1 cellular context compared by ENCODE assay signal in the genomic region with DNA sequence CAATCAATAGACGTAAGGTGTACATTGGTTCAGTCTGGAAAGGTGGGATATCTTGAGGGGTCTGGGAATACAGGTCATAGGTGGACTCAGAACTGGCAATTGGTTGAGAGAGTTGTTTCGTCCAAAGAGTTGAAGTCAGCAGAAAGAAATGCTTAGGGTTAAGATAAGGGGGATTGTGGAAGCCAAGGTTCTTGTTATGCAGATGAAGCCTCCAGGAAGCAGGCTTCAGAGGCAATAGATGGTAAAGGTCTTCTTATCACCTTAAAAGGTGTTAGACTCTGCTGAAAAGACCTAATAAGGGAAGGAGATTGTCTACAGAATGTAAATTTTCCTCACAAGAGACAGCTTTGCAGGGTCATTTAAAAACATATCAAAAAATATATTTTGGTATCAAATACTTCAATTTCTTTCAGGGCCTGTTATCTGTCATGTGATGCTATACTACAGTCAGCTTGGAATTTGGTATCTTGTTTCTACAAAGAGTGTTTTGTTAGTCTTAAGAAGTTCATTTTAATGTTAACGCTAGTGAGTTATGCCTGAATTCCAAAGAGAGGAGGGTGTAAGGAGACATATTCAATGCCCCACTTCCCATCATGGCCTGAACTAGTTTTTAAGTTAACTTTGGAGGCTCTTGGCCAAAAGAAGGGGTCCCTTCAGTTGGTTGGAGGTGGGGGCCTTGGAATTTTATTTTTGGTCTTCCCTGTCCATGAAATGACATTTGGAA.
A peak's percentile ranks its signal among the peaks of the same experiment; 100 is the strongest.
TF ChIP-seq lines count a peak whose summit lies in the region.

No MANE protein-coding gene starts in this region.

TF ChIP-seq in GM23338, 12 proteins besides CTCF, POLR2A, EP300 and RAD21 (continued from another document):
- TF ChIP-seq, protein P1, sequence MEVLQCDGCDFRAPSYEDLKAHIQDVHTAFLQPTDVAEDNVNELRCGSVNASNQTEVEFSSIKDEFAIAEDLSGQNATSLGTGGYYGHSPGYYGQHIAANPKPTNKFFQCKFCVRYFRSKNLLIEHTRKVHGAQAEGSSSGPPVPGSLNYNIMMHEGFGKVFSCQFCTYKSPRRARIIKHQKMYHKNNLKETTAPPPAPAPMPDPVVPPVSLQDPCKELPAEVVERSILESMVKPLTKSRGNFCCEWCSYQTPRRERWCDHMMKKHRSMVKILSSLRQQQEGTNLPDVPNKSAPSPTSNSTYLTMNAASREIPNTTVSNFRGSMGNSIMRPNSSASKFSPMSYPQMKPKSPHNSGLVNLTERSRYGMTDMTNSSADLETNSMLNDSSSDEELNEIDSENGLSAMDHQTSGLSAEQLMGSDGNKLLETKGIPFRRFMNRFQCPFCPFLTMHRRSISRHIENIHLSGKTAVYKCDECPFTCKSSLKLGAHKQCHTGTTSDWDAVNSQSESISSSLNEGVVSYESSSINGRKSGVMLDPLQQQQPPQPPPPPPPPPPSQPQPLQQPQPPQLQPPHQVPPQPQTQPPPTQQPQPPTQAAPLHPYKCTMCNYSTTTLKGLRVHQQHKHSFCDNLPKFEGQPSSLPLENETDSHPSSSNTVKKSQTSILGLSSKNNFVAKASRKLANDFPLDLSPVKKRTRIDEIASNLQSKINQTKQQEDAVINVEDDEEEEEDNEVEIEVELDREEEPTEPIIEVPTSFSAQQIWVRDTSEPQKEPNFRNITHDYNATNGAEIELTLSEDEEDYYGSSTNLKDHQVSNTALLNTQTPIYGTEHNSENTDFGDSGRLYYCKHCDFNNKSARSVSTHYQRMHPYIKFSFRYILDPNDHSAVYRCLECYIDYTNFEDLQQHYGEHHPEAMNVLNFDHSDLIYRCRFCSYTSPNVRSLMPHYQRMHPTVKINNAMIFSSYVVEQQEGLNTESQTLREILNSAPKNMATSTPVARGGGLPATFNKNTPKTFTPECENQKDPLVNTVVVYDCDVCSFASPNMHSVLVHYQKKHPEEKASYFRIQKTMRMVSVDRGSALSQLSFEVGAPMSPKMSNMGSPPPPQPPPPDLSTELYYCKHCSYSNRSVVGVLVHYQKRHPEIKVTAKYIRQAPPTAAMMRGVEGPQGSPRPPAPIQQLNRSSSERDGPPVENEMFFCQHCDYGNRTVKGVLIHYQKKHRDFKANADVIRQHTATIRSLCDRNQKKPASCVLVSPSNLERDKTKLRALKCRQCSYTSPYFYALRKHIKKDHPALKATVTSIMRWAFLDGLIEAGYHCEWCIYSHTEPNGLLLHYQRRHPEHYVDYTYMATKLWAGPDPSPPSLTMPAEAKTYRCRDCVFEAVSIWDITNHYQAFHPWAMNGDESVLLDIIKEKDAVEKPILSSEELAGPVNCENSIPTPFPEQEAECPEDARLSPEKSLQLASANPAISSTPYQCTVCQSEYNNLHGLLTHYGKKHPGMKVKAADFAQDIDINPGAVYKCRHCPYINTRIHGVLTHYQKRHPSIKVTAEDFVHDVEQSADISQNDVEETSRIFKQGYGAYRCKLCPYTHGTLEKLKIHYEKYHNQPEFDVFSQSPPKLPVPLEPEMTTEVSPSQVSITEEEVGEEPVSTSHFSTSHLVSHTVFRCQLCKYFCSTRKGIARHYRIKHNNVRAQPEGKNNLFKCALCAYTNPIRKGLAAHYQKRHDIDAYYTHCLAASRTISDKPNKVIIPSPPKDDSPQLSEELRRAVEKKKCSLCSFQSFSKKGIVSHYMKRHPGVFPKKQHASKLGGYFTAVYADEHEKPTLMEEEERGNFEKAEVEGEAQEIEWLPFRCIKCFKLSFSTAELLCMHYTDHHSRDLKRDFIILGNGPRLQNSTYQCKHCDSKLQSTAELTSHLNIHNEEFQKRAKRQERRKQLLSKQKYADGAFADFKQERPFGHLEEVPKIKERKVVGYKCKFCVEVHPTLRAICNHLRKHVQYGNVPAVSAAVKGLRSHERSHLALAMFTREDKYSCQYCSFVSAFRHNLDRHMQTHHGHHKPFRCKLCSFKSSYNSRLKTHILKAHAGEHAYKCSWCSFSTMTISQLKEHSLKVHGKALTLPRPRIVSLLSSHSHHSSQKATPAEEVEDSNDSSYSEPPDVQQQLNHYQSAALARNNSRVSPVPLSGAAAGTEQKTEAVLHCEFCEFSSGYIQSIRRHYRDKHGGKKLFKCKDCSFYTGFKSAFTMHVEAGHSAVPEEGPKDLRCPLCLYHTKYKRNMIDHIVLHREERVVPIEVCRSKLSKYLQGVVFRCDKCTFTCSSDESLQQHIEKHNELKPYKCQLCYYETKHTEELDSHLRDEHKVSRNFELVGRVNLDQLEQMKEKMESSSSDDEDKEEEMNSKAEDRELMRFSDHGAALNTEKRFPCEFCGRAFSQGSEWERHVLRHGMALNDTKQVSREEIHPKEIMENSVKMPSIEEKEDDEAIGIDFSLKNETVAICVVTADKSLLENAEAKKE (CRISPR knock-in tag; IDR thresholded peaks at IDR 0.05), result peak; percentile 97
- TF ChIP-seq CREB1 (CRISPR knock-in tag; IDR thresholded peaks at IDR 0.05; ENCODE audit: low read depth) (0 out of 2 replicates have a peak, but pooled peaks have one; percentile 20), STAT1 (IDR thresholded peaks at IDR 0.05; ENCODE audit: unreplicated experiment) (no peak), ZNF331 (CRISPR knock-in tag; IDR thresholded peaks at IDR 0.05; ENCODE audit: low read depth) (no peak), JUNB (IDR thresholded peaks at IDR 0.05; ENCODE audit: unreplicated experiment) (no peak), EZH2phosphoT487 (IDR thresholded peaks at IDR 0.05; ENCODE audit: unreplicated experiment) (no peak), NANOG (IDR thresholded peaks at IDR 0.05; ENCODE audit: borderline replicate concordance) (peak; percentile 25; the same call in 1 of the 2 replicates)
- TF ChIP-seq, protein P2, sequence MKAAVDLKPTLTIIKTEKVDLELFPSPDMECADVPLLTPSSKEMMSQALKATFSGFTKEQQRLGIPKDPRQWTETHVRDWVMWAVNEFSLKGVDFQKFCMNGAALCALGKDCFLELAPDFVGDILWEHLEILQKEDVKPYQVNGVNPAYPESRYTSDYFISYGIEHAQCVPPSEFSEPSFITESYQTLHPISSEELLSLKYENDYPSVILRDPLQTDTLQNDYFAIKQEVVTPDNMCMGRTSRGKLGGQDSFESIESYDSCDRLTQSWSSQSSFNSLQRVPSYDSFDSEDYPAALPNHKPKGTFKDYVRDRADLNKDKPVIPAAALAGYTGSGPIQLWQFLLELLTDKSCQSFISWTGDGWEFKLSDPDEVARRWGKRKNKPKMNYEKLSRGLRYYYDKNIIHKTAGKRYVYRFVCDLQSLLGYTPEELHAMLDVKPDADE (IDR thresholded peaks at IDR 0.05), result no peak
